1 cellular context compared by ENCODE assay signal in the genomic region with DNA sequence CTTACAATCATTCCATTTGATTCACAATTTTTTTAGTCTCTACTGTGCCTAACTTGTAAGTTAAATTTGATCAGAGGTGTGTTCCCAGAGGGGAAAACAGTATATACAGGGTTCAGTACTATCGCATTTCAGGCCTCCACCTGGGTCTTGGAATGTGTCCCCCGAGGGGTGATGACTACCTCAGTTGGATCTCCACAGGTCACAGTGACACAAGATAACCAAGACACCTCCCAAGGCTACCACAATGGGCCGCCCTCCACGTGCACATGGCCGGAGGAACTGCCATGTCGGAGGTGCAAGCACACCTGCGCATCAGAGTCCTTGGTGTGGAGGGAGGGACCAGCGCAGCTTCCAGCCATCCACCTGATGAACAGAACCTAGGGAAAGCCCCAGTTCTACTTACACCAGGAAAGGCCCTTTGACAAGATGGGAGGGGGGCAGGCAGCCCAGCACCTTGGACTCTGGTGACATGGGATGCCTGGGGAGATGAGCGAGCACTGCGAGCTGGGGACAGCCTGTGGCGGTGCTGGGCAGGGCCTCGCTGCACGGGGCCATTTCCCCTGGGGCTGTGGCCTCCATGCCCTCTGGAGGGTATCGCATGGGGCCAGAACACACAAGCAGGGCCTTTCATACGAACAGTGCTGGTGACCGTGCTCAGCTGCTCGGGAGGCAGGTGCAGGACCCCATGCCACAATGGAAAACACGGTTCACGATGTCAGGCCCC.
A peak's percentile ranks its signal among the peaks of the same experiment; 100 is the strongest.
TF ChIP-seq lines count a peak whose summit lies in the region.

No MANE protein-coding gene starts in this region.

TF ChIP-seq in K562, 482 proteins besides CTCF, POLR2A, EP300 and RAD21:
- TF ChIP-seq POLR2AphosphoS5 (IDR thresholded peaks at IDR 0.05; ENCODE audit: control insufficient read depth, insufficient read depth, low read depth, low read length), result no peak
- peak; percentile 25 for TF ChIP-seq HMGN3 (IDR thresholded peaks at IDR 0.05; ENCODE audit: borderline replicate concordance, extremely low read depth, insufficient read length, low read depth, low read length)
